Comparison of ENCODE assay signal across 26 cellular contexts in genomic region chr9:122333169-122333808, GRCh38. TPM values are rescaled to one million over a fixed set of nuclear protein-coding genes. Genes with fewer than 3 reads are reported as not detected.
DNase-seq lines count a peak whose midpoint lies in the region; ATAC-seq, FAIRE-seq and TF ChIP-seq lines count a peak whose summit lies in the region.
"Had no signal": no experiment of that assay in that cellular context is flagged by ENCODE, and none has a peak within 500 bp of the region (broad histone marks: within the 10 kb centered on the region; RNA-seq: fewer than 3 reads in every experiment).

No MANE protein-coding gene starts in this region.

- no peak for TF ChIP-seq POLR2A in K562 (conservative IDR thresholded peaks at IDR 0.05)

- no peaks in the 10 kb centered on the region for H3K9me3 ChIP-seq in K562 (replicated peaks; ENCODE audit: control insufficient read depth, insufficient read depth, low read depth, low read length)
- H3K9me3 ChIP-seq: BLaER1, SJSA1 had no signal

- no peak for FAIRE-seq in K562 (lab: Jason Lieb, UNC)
- FAIRE-seq: G401.6 had no signal

- WGBS in K562 (ENCODE audit: insufficient coverage, low coverage, missing lambda C conversion rate), result 53% methylated on average over 10 of the region's 10 CpGs

- no peaks in the 10 kb centered on the region for H3K79me2 ChIP-seq in K562 (ENCODE audit: control insufficient read depth, insufficient read depth, low read length)

- H3K27ac ChIP-seq in K562 (ENCODE audit: extremely low read depth, low read depth, low read length), result no peak overlapping the region
- H3K27ac ChIP-seq: HL-60, SJSA1 had no signal

- POLR2A ChIA-PET in K562 (lab: Yijun Ruan, JAX), result no interaction called here

- peaks cover 18% of the 10 kb centered on the region; the same call in 2 of the 3 replicates for H3K36me3 ChIP-seq in K562 (ENCODE audit: control insufficient read depth, insufficient read depth, low read length)
- H3K36me3 ChIP-seq: SJSA1 had no signal

- H3K4me3 ChIP-seq in K562, result no peak overlapping the region
- H3K4me3 ChIP-seq: BLaER1, SJSA1 had no signal

- TF ChIP-seq CTCF in K562 (IDR thresholded peaks at IDR 0.05 in 2 of 3, conservative IDR thresholded peaks at IDR 0.05 in 1 of 3; ENCODE audit: insufficient read depth in 2 of 3, low read depth in 1 of 3, low read length in 3 of 3), result no peak

- no peak for TF ChIP-seq EP300 in K562 (IDR thresholded peaks at IDR 0.05; ENCODE audit: low read length)

- H4K20me1 ChIP-seq in K562 (replicated peaks; ENCODE audit: control insufficient read depth, insufficient read depth, low read length), result no peaks in the 10 kb centered on the region
- H4K20me1 ChIP-seq: BLaER1 had no signal

- H3K9ac ChIP-seq in K562 (ENCODE audit: insufficient read depth in 1 of 2, low read depth in 2 of 2, low read length in 2 of 2), result peak overlapping the region in 1 of 2 experiments; percentile 14; a peak in 1 of 4 replicates

- BruUV-seq in K562 (replicated peaks; lab: Mats Ljungman, UMichigan), result no TSS peak

- H2AFZ ChIP-seq in K562 (ENCODE audit: low read depth, low read length), result no peak overlapping the region

- ATAC-seq in K562, result no peak
- no peak for ATAC-seq in GM21619 (IDR thresholded peaks at IDR 0.05; ENCODE audit: unreplicated experiment)
- ATAC-seq: HCT116 had no signal

- no peak overlapping the region for H3K4me2 ChIP-seq in K562 (ENCODE audit: insufficient read depth, low read length)

- H3K9me1 ChIP-seq in K562 (ENCODE audit: control insufficient read depth, insufficient read depth, low read length), result no peaks in the 10 kb centered on the region

- intact Hi-C loops in K562 (cut with micrococcal nuclease), result no loop called here

- no peak for TF ChIP-seq RAD21 in K562 (CRISPR knock-in tag; conservative IDR thresholded peaks at IDR 0.05 in 1 of 2, IDR thresholded peaks at IDR 0.05 in 1 of 2)

- CTCF ChIA-PET in K562 (lab: Yijun Ruan, JAX; ENCODE audit: low intra/inter-chr PET ratio), result no interaction called here

- no peaks in the 10 kb centered on the region for H3K27me3 ChIP-seq in K562 (ENCODE audit: control insufficient read depth in 2 of 2, insufficient read depth in 2 of 2, low read length in 2 of 2)
- H3K27me3 ChIP-seq: BLaER1, SJSA1 had no signal

- peak; percentile 64 for DNase-seq in CD1c-positive myeloid dendritic cell (ENCODE audit: extremely low spot score)
- peak; percentile 50 for DNase-seq in KBM-7
- peak in 1 of 4 experiments; percentile 16 for DNase-seq in K562 (ENCODE audit: extremely low read depth in 1 of 4, low spot score in 3 of 4)
- peak; percentile 12 for DNase-seq in islet precursor cell
- no peak for DNase-seq in DMS53 treated with DMSO at 0.1 percent for 48 hours (lab: John Stamatoyannopoulos, UW; ENCODE audit: unreplicated experiment)
- no peak for DNase-seq in NOMO-1 (lab: John Stamatoyannopoulos, UW; ENCODE audit: unreplicated experiment in 2 of 2)
- DNase-seq: CD4-positive, alpha-beta T cell; COR-L47; DMS53; GOT3; Karpas-422; NCI-H1105; NCI-H1436 treated with DMSO at 0.1 percent for 48 hours; NCI-H1930; NCI-H2107; NCI-H524 treated with DMSO at 0.1 percent for 48 hours; NCI-H774; Right ventricle myocardium superior; RPMI8226 had no signal

- in situ Hi-C loops in KBM-7 (cut with MboI; ENCODE audit: low pct_unique_long_range_greater_than_20kb, low sequenced_read_pairs) (no loop called here), K562 (cut with MboI) (loop anchor here (25.0 kb wide), 1 partner anchor 646 kb away; no protein-coding TSS in a partner anchor)

- peaks cover 21 to 26% of the 10 kb centered on the region in 2 experiments for H3K4me1 ChIP-seq in K562 (replicated peaks in 1 of 2; ENCODE audit: control insufficient read depth in 2 of 2, insufficient read depth in 2 of 2, low read length in 2 of 2)
- H3K4me1 ChIP-seq: SJSA1 had no signal

TF ChIP-seq in K562, 482 proteins besides CTCF, POLR2A, EP300 and RAD21:
- TF ChIP-seq HES1 (IDR thresholded peaks at IDR 0.05; ENCODE audit: low read depth), result no peak
- TF ChIP-seq BCOR (IDR thresholded peaks at IDR 0.05), result peak; percentile 30; the same call in 1 of the 2 replicates
- TF ChIP-seq ZFP36 (IDR thresholded peaks at IDR 0.05; ENCODE audit: low read depth, low read length, partially characterized antibody), result peak; percentile 82

RNA-seq across cellular contexts. Expression of gene PTGS1, which starts 37.5 kb away (rescaled TPM):
- 8.0 and 9.1 TPM in 2 replicates for total RNA-seq in K562 (2011; cell fraction: chromatin; rRNA removed; ENCODE audit: low replicate concordance)
- 6.3 and 7.7 TPM in 2 replicates for total RNA-seq in K562 (2011; cell fraction: nucleolus; rRNA removed)
- total RNA-seq in K562 (2011; cell fraction: nucleoplasm; rRNA removed), result 9.9 and 10.5 TPM in 2 replicates
- total RNA-seq in K562 (2014; rRNA removed) (4.9 and 5.3 TPM in 2 replicates), K562 (2014; rRNA removed; fragmentation: Illumina TruSeq; extraction: Trizol) (3.4 and 3.6 TPM in 2 replicates), K562 (2015; rRNA removed; fragmentation: Illumina TruSeq; extraction: Trizol) (3.8 and 4.5 TPM in 2 replicates), K562 (2021) (7.2 and 9.1 TPM in 2 replicates)
- polyA plus RNA-seq in K562 (2011; rRNA removed) (5.2 and 12.9 TPM in 2 replicates), K562 (2014; fragmentation: Illumina TruSeq; extraction: Trizol) (7.2 and 7.5 TPM in 2 replicates), K562 (2014; fragmentation: Nextera tagmentation; extraction: Ambion mirVana) (1 to 10 TPM; 3.7 to 8.2 TPM), K562 (2014; rRNA removed) (4.0 and 5.8 TPM in 2 replicates)
- 6.5 and 21.2 TPM in 2 replicates for polyA plus RNA-seq in K562 (2011; cell fraction: cytosol; rRNA removed)
- polyA plus RNA-seq in K562 (2011; cell fraction: nucleus; rRNA removed), result 6.4 and 18.4 TPM in 2 replicates
- 10.4 and 10.8 TPM in 2 replicates for polyA plus RNA-seq in K562 (2012)
- 2.5 and 6.5 TPM in 2 replicates for polyA minus RNA-seq in K562 (2011; rRNA and poly(A)+ RNA removed)
- polyA minus RNA-seq in K562 (2011; cell fraction: cytosol; rRNA and poly(A)+ RNA removed), result 3.0 and 6.0 TPM in 2 replicates
- 1.6 and 2.3 TPM in 2 replicates for polyA minus RNA-seq in K562 (2011; cell fraction: nucleus; rRNA and poly(A)+ RNA removed)
- total RNA-seq: A172 had no signal

Comparison
In these comparisons a context has a peak if more than half of its experiments do, and no peak if none do; other contexts are left out.
1. DNase-seq: peak in CD1c-positive myeloid dendritic cell (single experiment), KBM-7 (single experiment) and islet precursor cell (single experiment); none in DMS53 treated with DMSO at 0.1 percent for 48 hours (single experiment) and NOMO-1 (0 of 2).